In genomic region chr6:75930954-75931689, GRCh38 we compare ENCODE assay signal across 20 cellular contexts.
DNase-seq lines count a peak whose midpoint lies in the region; ATAC-seq and TF ChIP-seq lines count a peak whose summit lies in the region.
"Had no signal": no experiment of that assay in that cellular context is flagged by ENCODE, and none has a peak within 500 bp of the region (broad histone marks: within the 10 kb centered on the region; RNA-seq: fewer than 3 reads in every experiment).

No MANE protein-coding gene starts in this region.

- no peak overlapping the region for H2BK20ac ChIP-seq in IMR-90 (ENCODE audit: low read depth, low read length)

- no peaks in the 10 kb centered on the region for H3K9me3 ChIP-seq in IMR-90 (ENCODE audit: control insufficient read depth, insufficient read depth, low read length)
- no peaks in the 10 kb centered on the region for H3K9me3 ChIP-seq in neuronal stem cell (replicated peaks in 1 of 2; ENCODE audit: control insufficient read depth in 2 of 2, insufficient read depth in 1 of 2, low read depth in 1 of 2, low read length in 2 of 2)
- H3K9me3 ChIP-seq: adrenal gland, HAP-1, pancreas, upper lobe of right lung had no signal

- no peaks in the 10 kb centered on the region for H3K36me3 ChIP-seq in BJ (ENCODE audit: control insufficient read depth, insufficient read depth, low read length)
- H3K36me3 ChIP-seq in IMR-90 (ENCODE audit: control insufficient read depth, insufficient read depth, low read length), result no peaks in the 10 kb centered on the region
- H3K36me3 ChIP-seq in neuronal stem cell (replicated peaks in 1 of 2; ENCODE audit: control insufficient read depth in 2 of 2, insufficient read depth in 2 of 2, low read length in 2 of 2), result no peaks in the 10 kb centered on the region
- no peaks in the 10 kb centered on the region for H3K36me3 ChIP-seq in H7 (replicated peaks; ENCODE audit: control insufficient read depth, insufficient read depth, low read length)
- H3K36me3 ChIP-seq: adrenal gland, HAP-1, pancreas, upper lobe of right lung had no signal

- no peaks in the 10 kb centered on the region for H4K20me1 ChIP-seq in IMR-90 (ENCODE audit: insufficient read depth, low read length)

- H2AFZ ChIP-seq in IMR-90 (replicated peaks; ENCODE audit: low read length, poor library complexity) (no peak overlapping the region), neuronal stem cell (ENCODE audit: low read length) (no peak overlapping the region)

- H3K4ac ChIP-seq in IMR-90 (ENCODE audit: low read depth, low read length) (no peak overlapping the region), neuronal stem cell (ENCODE audit: low read length) (no peak overlapping the region)

- WGBS in IMR-90 (ENCODE audit: extremely low coverage in 2 of 2, insufficient read length in 1 of 2), 2 experiments, result 71% methylated on average over 2 of the region's 12 CpGs; no CpG with 5 or more reads in 1 of the 2 experiments
- WGBS in neuronal stem cell (ENCODE audit: extremely low coverage in 2 of 2, insufficient read length in 2 of 2, insufficient replicate concordance in 1 of 2), 2 donors, result no CpG with 5 or more reads among the region's 12 CpGs

- TF ChIP-seq CTCF in BJ (IDR thresholded peaks at IDR 0.05; ENCODE audit: insufficient read depth, low read depth, low read length), result no peak
- no peak for TF ChIP-seq CTCF in IMR-90 (conservative IDR thresholded peaks at IDR 0.05; ENCODE audit: low read depth, low read length)
- no peak for TF ChIP-seq CTCF in fibroblast of pulmonary artery (IDR thresholded peaks at IDR 0.05; ENCODE audit: low read length, missing control alignments)

- no peak overlapping the region for H2BK12ac ChIP-seq in neuronal stem cell (ENCODE audit: low read length)

- no TSS peak for BruUV-seq in IMR-90 (replicated peaks; lab: Mats Ljungman, UMichigan)

- no peak overlapping the region for H3K4me3 ChIP-seq in BJ (ENCODE audit: low read depth, low read length)
- no peak overlapping the region for H3K4me3 ChIP-seq in IMR-90 (ENCODE audit: insufficient read depth, low read depth, low read length)
- H3K4me3 ChIP-seq in fibroblast of pulmonary artery (replicated peaks; ENCODE audit: low read depth, low read length), result no peak overlapping the region
- no peak overlapping the region for H3K4me3 ChIP-seq in neuronal stem cell (ENCODE audit: low read length in 2 of 2)
- H3K4me3 ChIP-seq in H7 (ENCODE audit: insufficient read depth, low read depth, low read length), result no peak overlapping the region
- H3K4me3 ChIP-seq: adrenal gland, HAP-1, lung, pancreas, upper lobe of right lung had no signal

- ATAC-seq in IMR-90 (ENCODE audit: low read depth) (peak; percentile 41), HG02870 (IDR thresholded peaks at IDR 0.05; ENCODE audit: unreplicated experiment) (no peak)
- ATAC-seq: upper lobe of right lung had no signal

- intact Hi-C loops in IMR-90 (cut with micrococcal nuclease), result no loop called here

- H2AK5ac ChIP-seq in IMR-90 (ENCODE audit: low read depth, low read length), result no peak overlapping the region
- H2AK5ac ChIP-seq in neuronal stem cell (ENCODE audit: low read depth, low read length), result no peak overlapping the region

- H3K27me3 ChIP-seq in BJ (ENCODE audit: control insufficient read depth, insufficient read depth, low read length) (peaks cover 3% of the 10 kb centered on the region; the same call in 1 of the 2 replicates), IMR-90 (ENCODE audit: control insufficient read depth, insufficient read depth, low read length) (peaks cover 3% of the 10 kb centered on the region; the same call in 1 of the 2 replicates), neuronal stem cell (ENCODE audit: control insufficient read depth in 3 of 3, insufficient read depth in 3 of 3, low read depth in 1 of 3, low read length in 3 of 3) (no peaks in the 10 kb centered on the region), H7 (ENCODE audit: control insufficient read depth, insufficient read depth, low read length) (peaks cover 7% of the 10 kb centered on the region)
- H3K27me3 ChIP-seq: adrenal gland, pancreas had no signal

- H3K79me1 ChIP-seq in IMR-90 (ENCODE audit: low read depth in 1 of 2, low read length in 2 of 2), result no peaks in the 10 kb centered on the region
- no peaks in the 10 kb centered on the region for H3K79me1 ChIP-seq in neuronal stem cell (ENCODE audit: low read depth, low read length)

- no peak overlapping the region for H3K14ac ChIP-seq in IMR-90 (replicated peaks; ENCODE audit: low read depth, low read length)
- no peak overlapping the region for H3K14ac ChIP-seq in neuronal stem cell (ENCODE audit: low read length)

- no peak overlapping the region for H3K56ac ChIP-seq in IMR-90 (ENCODE audit: extremely low read depth, insufficient read depth, low read length)

- TF ChIP-seq POLR2A in IMR-90 (IDR thresholded peaks at IDR 0.05; ENCODE audit: low read depth, low read length), result no peak

- no peak overlapping the region for H3K27ac ChIP-seq in IMR-90 (ENCODE audit: insufficient read depth, low read length)
- no peak overlapping the region for H3K27ac ChIP-seq in neuronal stem cell (replicated peaks; ENCODE audit: low read length)
- H3K27ac ChIP-seq: adrenal gland, C4-2B, pancreas, upper lobe of right lung had no signal

- in situ Hi-C loops in IMR-90 (cut with MboI; ENCODE audit: low sequenced_read_pairs), result loop anchor here (10.0 kb wide), 1 partner anchor 1534 kb away; the partner anchor contains the start of gene HTR1B

- CTCF ChIA-PET in BJ (lab: Yijun Ruan, JAX) (interaction anchor here (1.0 to 1.4 kb wide), 3 partner anchors 10 to 1526 kb away, joined by 3 to 5 read pairs (median 4); no protein-coding TSS in a partner anchor), IMR-90 (lab: Yijun Ruan, JAX) (interaction anchor here (0.5 to 0.7 kb wide), 3 partner anchors 20 to 196 kb away, joined by 3 read pairs; no protein-coding TSS in a partner anchor)

- H3K9ac ChIP-seq in IMR-90 (ENCODE audit: low read depth, low read length) (no peak overlapping the region), neuronal stem cell (ENCODE audit: low read depth, low read length, poor library complexity) (no peak overlapping the region)

- no peak for TF ChIP-seq RAD21 in IMR-90 (IDR thresholded peaks at IDR 0.05; ENCODE audit: low read length)

- peaks cover 2% of the 10 kb centered on the region for H3K4me1 ChIP-seq in IMR-90 (ENCODE audit: control insufficient read depth, insufficient read depth, low read length)
- H3K4me1 ChIP-seq in neuronal stem cell (ENCODE audit: control insufficient read depth in 2 of 2, insufficient read depth in 1 of 2, low read depth in 1 of 2, low read length in 2 of 2), result peaks cover 7 to 27% of the 10 kb centered on the region in 2 donors
- H3K4me1 ChIP-seq: pancreas had no signal

- H4K91ac ChIP-seq in IMR-90 (ENCODE audit: insufficient read depth, low read depth, low read length), result no peak overlapping the region
- no peak overlapping the region for H4K91ac ChIP-seq in neuronal stem cell (ENCODE audit: low read depth, low read length, poor library complexity)

- dilution Hi-C loops in IMR-90 (cut with HindIII; ENCODE audit: low sequenced_read_pairs, unreplicated experiment), result no loop called here

- DNase-seq in BJ (ENCODE audit: low read depth), result peak; percentile 23
- DNase-seq in IMR-90, result peak; percentile 52
- DNase-seq in fibroblast of pulmonary artery (ENCODE audit: low read depth), result peak; percentile 6
- DNase-seq in neuronal stem cell (ENCODE audit: low spot score), result no peak
- no peak for DNase-seq in H7
- no peak for DNase-seq in medulla oblongata (ENCODE audit: extremely low spot score)
- no peak for DNase-seq in NCI-H1417 treated with DMSO at 0.1 percent for 48 hours (lab: John Stamatoyannopoulos, UW)
- DNase-seq: activated CD4-positive, alpha-beta memory T cell treated with anti-CD3 and anti-CD28 coated beads, Interleukin-2, amount 10 ng/mL, durations not matched to agents 7 days and 5 days; activated CD4-positive, alpha-beta T cell treated with anti-CD3 and anti-CD28 coated beads for 1 hour; activated CD8-positive, alpha-beta memory T cell treated with anti-CD3 and anti-CD28 coated beads, Interleukin-2, amount 50 U/mL, for 48 hours; activated naive CD4-positive, alpha-beta T cell treated with anti-CD3 and anti-CD28 coated beads, Interleukin-2, amount 10 ng/mL, durations not matched to agents 7 days and 5 days; NCI-H1436; NCI-H2081 treated with DMSO at 0.1 percent for 48 hours; upper lobe of right lung had no signal

- no peak overlapping the region for H2AK9ac ChIP-seq in IMR-90 (replicated peaks; ENCODE audit: low read depth, low read length, poor library complexity)

- no peak overlapping the region for H3K18ac ChIP-seq in IMR-90 (ENCODE audit: low read depth, low read length)
- H3K18ac ChIP-seq in neuronal stem cell (ENCODE audit: low read length), result peak overlapping the region; percentile 19

- no peak overlapping the region for H3K4me2 ChIP-seq in IMR-90 (ENCODE audit: low read depth, low read length)
- H3K4me2 ChIP-seq in neuronal stem cell (ENCODE audit: insufficient read depth, low read length, poor library complexity, severe bottlenecking), result no peak overlapping the region

- POLR2A ChIA-PET in BJ (lab: Charles Lee), result no interaction called here
- POLR2A ChIA-PET in IMR-90 (lab: Charles Lee; ENCODE audit: unreplicated experiment), result no interaction called here

- H3K23ac ChIP-seq in IMR-90 (ENCODE audit: low read depth, low read length) (no peak overlapping the region), neuronal stem cell (ENCODE audit: low read depth, low read length, poor library complexity) (no peak overlapping the region)

- H2BK120ac ChIP-seq in IMR-90 (ENCODE audit: low read depth, low read length) (no peak overlapping the region), neuronal stem cell (ENCODE audit: low read depth, low read length) (no peak overlapping the region)

- H2BK5ac ChIP-seq in IMR-90 (ENCODE audit: low read depth, low read length, poor library complexity, severe bottlenecking), result no peak overlapping the region
- no peak overlapping the region for H2BK5ac ChIP-seq in neuronal stem cell (ENCODE audit: low read length)

- H4K8ac ChIP-seq in IMR-90 (ENCODE audit: low read depth in 2 of 2, low read length in 2 of 2) (no peak overlapping the region), neuronal stem cell (ENCODE audit: low read depth, low read length) (no peak overlapping the region)

- H2BK15ac ChIP-seq in IMR-90 (ENCODE audit: low read depth, low read length) (no peak overlapping the region), neuronal stem cell (ENCODE audit: low read length) (no peak overlapping the region)

- no peaks in the 10 kb centered on the region for H3K9me1 ChIP-seq in IMR-90 (ENCODE audit: insufficient read depth, low read length)

- H4K5ac ChIP-seq in IMR-90 (ENCODE audit: low read depth, low read length), result no peak overlapping the region

TF ChIP-seq in IMR-90, 13 proteins besides CTCF, POLR2A, EP300 and RAD21 (continues in another document):
- TF ChIP-seq USF2 (IDR thresholded peaks at IDR 0.05; ENCODE audit: low read depth, low read length) (no peak), CHD1 (IDR thresholded peaks at IDR 0.05; ENCODE audit: low read depth, low read length) (no peak)

Comparison
In these comparisons a context has a peak if more than half of its experiments do, and no peak if none do; other contexts are left out.
1. DNase-seq: peak in BJ (single experiment), IMR-90 (single experiment) and fibroblast of pulmonary artery (single experiment); none in neuronal stem cell (single experiment), H7 (single experiment), medulla oblongata (single experiment) and NCI-H1417 treated with DMSO at 0.1 percent for 48 hours (single experiment).